ENCODE assay signal across 8 cellular contexts in genomic region chr10:8056378-8056777, GRCh38. TPM values are rescaled to one million over a fixed set of nuclear protein-coding genes. Genes with fewer than 3 reads are reported as not detected.
DNase-seq lines count a peak whose midpoint lies in the region; ATAC-seq and TF ChIP-seq lines count a peak whose summit lies in the region.

No MANE protein-coding gene starts in this region.

- H3K4me1 Mint-ChIP-seq in brain: peaks cover 58% of the 10 kb centered on the region
- H3K4me1 Mint-ChIP-seq in mesothelial cell of epicardium: peaks cover 70% of the 10 kb centered on the region

- H3K27ac Mint-ChIP-seq in brain (peak overlapping the region in 2 of 5 experiments; percentile 25 to 74), mesothelial cell of epicardium (peak overlapping the region; percentile 97)

- TF ChIP-seq CTCF in left ventricle myocardium inferior (IDR thresholded peaks at IDR 0.05; ENCODE audit: borderline replicate concordance): no peak
- TF ChIP-seq CTCF in brain (conservative IDR thresholded peaks at IDR 0.05): no peak
- no peak for TF ChIP-seq CTCF in mesothelial cell of epicardium (IDR thresholded peaks at IDR 0.05; ENCODE audit: unreplicated experiment)
- TF ChIP-seq CTCF in vagina (IDR thresholded peaks at IDR 0.05): no peak

- TF ChIP-seq POLR2A in vagina (IDR thresholded peaks at IDR 0.05): no peak

- in situ Hi-C loops in KBM-7 (cut with MboI; ENCODE audit: low pct_unique_long_range_greater_than_20kb, low sequenced_read_pairs): no loop called here

- peak overlapping the region in 4 of 5 experiments; percentile 48 to 78 (median 66) for H3K4me3 Mint-ChIP-seq in brain
- peak overlapping the region; percentile 96 for H3K4me3 Mint-ChIP-seq in mesothelial cell of epicardium

- peak overlapping the region; percentile 66 for H3K4me3 ChIP-seq in left ventricle myocardium inferior
- H3K4me3 ChIP-seq in vagina: peak overlapping the region; percentile 45 to 48

- H3K9me3 Mint-ChIP-seq in brain (peaks cover 0 to 2% (median 0%) of the 10 kb centered on the region in 5 experiments), mesothelial cell of epicardium (no peaks in the 10 kb centered on the region)

- peak overlapping the region; percentile 74 for H3K27ac ChIP-seq in left ventricle myocardium inferior (replicated peaks)
- H3K27ac ChIP-seq in vagina: peak overlapping the region; percentile 70

- ATAC-seq in Right ventricle myocardium inferior: no peak

- H3K27me3 Mint-ChIP-seq in brain: peaks cover 99% of the 10 kb centered on the region
- H3K27me3 Mint-ChIP-seq in mesothelial cell of epicardium (ENCODE audit: low read depth): peaks cover 18% of the 10 kb centered on the region

- H3K4me1 ChIP-seq in left ventricle myocardium inferior: peaks cover 65% of the 10 kb centered on the region
- peaks cover 56% of the 10 kb centered on the region for H3K4me1 ChIP-seq in vagina

- DNase-seq in left ventricle myocardium inferior: no peak
- no peak for DNase-seq in Right ventricle myocardium inferior (ENCODE audit: missing footprints)
- DNase-seq in mesothelial cell of epicardium (ENCODE audit: low spot score in 2 of 2, unreplicated experiment in 2 of 2): no peak
- no peak for DNase-seq in vagina (ENCODE audit: extremely low spot score in 2 of 2)
- DNase-seq in KBM-7: no peak
- no peak for DNase-seq in effector CD4-positive, alpha-beta T cell
- DNase-seq in GDM1 (lab: John Stamatoyannopoulos, UW): no peak

- H3K9me3 ChIP-seq in left ventricle myocardium inferior (replicated peaks): no peaks in the 10 kb centered on the region
- H3K9me3 ChIP-seq in vagina: no peaks in the 10 kb centered on the region

- peaks cover 100% of the 10 kb centered on the region for H3K27me3 ChIP-seq in left ventricle myocardium inferior (ENCODE audit: low read depth)
- H3K27me3 ChIP-seq in vagina: peaks cover 13% of the 10 kb centered on the region

- no peaks in the 10 kb centered on the region for H3K36me3 Mint-ChIP-seq in brain
- H3K36me3 Mint-ChIP-seq in mesothelial cell of epicardium: peaks cover 11% of the 10 kb centered on the region

- intact Hi-C loops in left ventricle myocardium inferior (cut with micrococcal nuclease) (no loop called here), Right ventricle myocardium inferior (cut with DNase I) (loop anchor here (10.0 kb wide), 2 partner anchors 218 to 418 kb away; no protein-coding TSS in a partner anchor), vagina (cut with DNase I) (no loop called here)

- no peaks in the 10 kb centered on the region for H3K36me3 ChIP-seq in left ventricle myocardium inferior
- no peaks in the 10 kb centered on the region for H3K36me3 ChIP-seq in vagina

RNA-seq across cellular contexts. Expression of gene GATA3, which starts 1.9 kb away (rescaled TPM):
- total RNA-seq in left ventricle myocardium inferior (1.4 TPM), Right ventricle myocardium inferior (1.3 TPM), mesothelial cell of epicardium (59.6 to 67.4 TPM (median 63.6 TPM) in 3 replicates), vagina (8.6 TPM)
- not detected for polyA plus RNA-seq in brain (ENCODE audit: insufficient read depth, low read depth, low replicate concordance)
